ENCODE assay signal across 22 cellular contexts in genomic region chr14:105206873-105207272, GRCh38.
"Had no signal": no experiment of that assay in that cellular context is flagged by ENCODE, and none has a peak within 500 bp of the region (broad histone marks: within the 10 kb centered on the region; RNA-seq: fewer than 3 reads in every experiment).

No MANE protein-coding gene starts in this region.

- H3K27me3 ChIP-seq: ovary, testis had no signal

- H3K4me3 ChIP-seq: breast epithelium, left lung, mucosa of descending colon, ovary, testis, transverse colon had no signal

- DNase-seq: activated B cell treated with CpG ODN at 0.5 μM for 24 hours; activated CD4-positive, alpha-beta T cell treated with anti-CD3 and anti-CD28 coated beads, Interleukin-2, amount 50 U/mL, for 1 hour; activated CD8-positive, alpha-beta T cell treated with anti-CD3 and anti-CD28 coated beads for 36 hours; activated gamma-delta T cell treated with Interleukin-2 at 50 U/mL for 16 hours; activated naive CD4-positive, alpha-beta T cell treated with anti-CD3 and anti-CD28 coated beads, Interleukin-2, amount 50 U/mL, for 16 hours; activated naive CD8-positive, alpha-beta T cell treated with anti-CD3 and anti-CD28 coated beads, Interleukin-2, amount 50 U/mL, for 24 hours; activated T-cell treated with anti-CD3 and anti-CD28 coated beads, Interleukin-2, amount 50 U/mL, for 4 hours; amygdala; kidney glomerular epithelial cell; left lung; mucosa of descending colon; ovary; stimulated activated CD4-positive, alpha-beta T cell treated with anti-CD3 and anti-CD28 coated beads, Interleukin-2, amount 100 ng/mL, for 48 hours; stimulated activated naive CD8-positive, alpha-beta T cell treated with anti-CD3 and anti-CD28 coated beads, Interleukin-15, Interleukin-2, amounts not matched to agents 100 U/mL and 50 U/mL, for 24 hours; T1000; testis; transverse colon had no signal

- H3K36me3 ChIP-seq: breast epithelium, ovary, transverse colon had no signal

- H3K9me3 ChIP-seq: breast epithelium, left lung, mucosa of descending colon, neutrophil, ovary, testis, transverse colon had no signal

- ATAC-seq: activated CD8-positive, alpha-beta T cell treated with anti-CD3 and anti-CD28 coated beads for 36 hours; activated naive CD8-positive, alpha-beta T cell treated with anti-CD3 and anti-CD28 coated beads, Interleukin-2, amount 50 U/mL, for 24 hours; activated T-cell treated with anti-CD3 and anti-CD28 coated beads, Interleukin-2, amount 50 U/mL, for 4 hours; activated T-helper 17 cell treated with anti-CD3 and anti-CD28 coated beads, Interleukin-2, amount 50 U/mL, for 72 hours; esophagus mucosa; left lung; mucosa of descending colon; natural killer cell treated with Interleukin-12 subunit alpha and Interleukin-12 subunit beta and Interleukin-15 and Interleukin-18, amount 100 ng/mL, for 72 hours; stimulated activated naive CD8-positive, alpha-beta T cell treated with anti-CD3 and anti-CD28 coated beads, Interleukin-15, Interleukin-2, amounts not matched to agents 100 U/mL and 50 U/mL, for 24 hours had no signal

- H3K27ac ChIP-seq: breast epithelium, left lung, neutrophil, ovary, testis, transverse colon had no signal
